In the genomic region with DNA sequence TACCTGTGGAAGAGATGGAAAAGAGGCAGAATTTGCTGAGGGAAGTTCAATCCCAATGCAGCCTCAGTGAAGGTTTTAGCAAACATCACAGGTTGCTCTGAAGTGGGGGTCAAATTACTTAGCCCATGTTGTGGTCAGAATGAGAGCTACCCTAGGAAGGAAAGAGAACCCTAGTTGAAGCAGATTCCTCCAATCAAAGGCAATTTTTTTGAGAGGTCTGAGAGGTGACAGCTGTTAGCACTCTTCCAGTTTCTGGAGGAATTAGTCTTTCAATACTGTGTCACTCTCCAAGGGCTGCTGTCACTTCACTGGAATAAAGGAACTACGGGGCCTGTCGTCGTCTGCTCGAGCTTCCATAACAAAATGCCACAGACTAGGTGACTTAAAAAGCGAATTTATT, we compare ENCODE assay signal across 29 cellular contexts.
DNase-seq lines count a peak whose midpoint lies in the region; ATAC-seq and TF ChIP-seq lines count a peak whose summit lies in the region.
"Had no signal": no experiment of that assay in that cellular context is flagged by ENCODE, and none has a peak within 500 bp of the region (broad histone marks: within the 10 kb centered on the region; RNA-seq: fewer than 3 reads in every experiment).

No MANE protein-coding gene starts in this region.

- no peak overlapping the region for H3K4me2 ChIP-seq in mesenchymal stem cell (ENCODE audit: low read length, poor library complexity, severe bottlenecking)

- H3K27me3 Mint-ChIP-seq in activated CD4-positive, alpha-beta T cell treated with anti-CD3 and anti-CD28 coated beads, Interleukin-2, amount 10 ng/mL, durations not matched to agents 24 days and 14 days = no peaks in the 10 kb centered on the region
- H3K27me3 Mint-ChIP-seq: activated CD4-positive, alpha-beta memory T cell treated with anti-CD3 and anti-CD28 coated beads, Interleukin-2, amount 10 ng/mL, durations not matched to agents 7 days and 5 days; activated naive CD8-positive, alpha-beta T cell; T-helper 17 cell had no signal

- H3K9ac ChIP-seq in mesenchymal stem cell (ENCODE audit: low read length) = no peak overlapping the region

- H3K36me3 Mint-ChIP-seq in activated CD4-positive, alpha-beta T cell treated with anti-CD3 and anti-CD28 coated beads, Interleukin-2, amount 10 ng/mL, durations not matched to agents 24 days and 14 days (ENCODE audit: low read depth) = no peaks in the 10 kb centered on the region
- H3K36me3 Mint-ChIP-seq: CD4-positive, alpha-beta memory T cell had no signal

- no peaks in the 10 kb centered on the region for H3K27me3 ChIP-seq in mesenchymal stem cell (ENCODE audit: control insufficient read depth in 1 of 2, insufficient read depth in 1 of 2, low read length in 2 of 2)
- H3K27me3 ChIP-seq in right lobe of liver = no peaks in the 10 kb centered on the region
- H3K27me3 ChIP-seq: MG63, stomach, thyroid gland had no signal

- intact Hi-C loops in right lobe of liver (cut with DNase I) = no loop called here
- intact Hi-C loops in activated CD4-positive, alpha-beta T cell treated with anti-CD3 and anti-CD28 coated beads, Interleukin-2, amount 10 ng/mL, durations not matched to agents 24 days and 14 days (cut with micrococcal nuclease) = no loop called here

- H3K4me1 ChIP-seq in mesenchymal stem cell (ENCODE audit: control insufficient read depth, insufficient read depth, low read depth, low read length) = peaks cover 2% of the 10 kb centered on the region
- H3K4me1 ChIP-seq in right lobe of liver = no peaks in the 10 kb centered on the region
- H3K4me1 ChIP-seq: stomach, thyroid gland had no signal

- H3K9me3 ChIP-seq in mesenchymal stem cell (ENCODE audit: control insufficient read depth, low read length) = no peaks in the 10 kb centered on the region
- no peaks in the 10 kb centered on the region for H3K9me3 ChIP-seq in right lobe of liver
- H3K9me3 ChIP-seq: A549, MG63, stomach, thyroid gland had no signal

- H3K18ac ChIP-seq in mesenchymal stem cell (ENCODE audit: low read depth in 1 of 2, low read length in 2 of 2) = no peak overlapping the region

- H2AK5ac ChIP-seq in mesenchymal stem cell (ENCODE audit: low read length, severe bottlenecking) = no peak overlapping the region

- H2AFZ ChIP-seq in mesenchymal stem cell (ENCODE audit: low read depth, low read length) = no peak overlapping the region

- H3K14ac ChIP-seq in mesenchymal stem cell (ENCODE audit: low read length in 2 of 2) = no peak overlapping the region

- H2BK5ac ChIP-seq in mesenchymal stem cell (ENCODE audit: low read depth, low read length, poor library complexity, severe bottlenecking) = no peak overlapping the region

- H4K91ac ChIP-seq in mesenchymal stem cell (ENCODE audit: low read length) = no peak overlapping the region

- H3K79me1 ChIP-seq in mesenchymal stem cell (replicated peaks; ENCODE audit: low read length, poor library complexity, severe bottlenecking) = no peaks in the 10 kb centered on the region

- no peak for TF ChIP-seq POLR2A in right lobe of liver (IDR thresholded peaks at IDR 0.05)

- H3K27ac Mint-ChIP-seq in activated CD4-positive, alpha-beta T cell treated with anti-CD3 and anti-CD28 coated beads, Interleukin-2, amount 10 ng/mL, durations not matched to agents 24 days and 14 days = no peak overlapping the region
- H3K27ac Mint-ChIP-seq: activated CD4-positive, alpha-beta memory T cell treated with anti-CD3 and anti-CD28 coated beads, Interleukin-2, amount 10 ng/mL, durations not matched to agents 7 days and 5 days; activated naive CD8-positive, alpha-beta T cell had no signal

- H3K4ac ChIP-seq in mesenchymal stem cell (ENCODE audit: low read depth in 1 of 2, low read length in 2 of 2) = no peak overlapping the region

- H2BK120ac ChIP-seq in mesenchymal stem cell (ENCODE audit: low read depth, low read length) = no peak overlapping the region

- no peak overlapping the region for H2BK12ac ChIP-seq in mesenchymal stem cell (ENCODE audit: low read length in 2 of 2)

- H3K23ac ChIP-seq in mesenchymal stem cell (ENCODE audit: low read length in 2 of 2) = no peak overlapping the region

- no peaks in the 10 kb centered on the region for H3K4me1 Mint-ChIP-seq in activated CD4-positive, alpha-beta T cell treated with anti-CD3 and anti-CD28 coated beads, Interleukin-2, amount 10 ng/mL, durations not matched to agents 24 days and 14 days
- H3K4me1 Mint-ChIP-seq: activated CD4-positive, alpha-beta memory T cell treated with anti-CD3 and anti-CD28 coated beads, Interleukin-2, amount 10 ng/mL, durations not matched to agents 7 days and 5 days had no signal

- H3K36me3 ChIP-seq in mesenchymal stem cell (ENCODE audit: control insufficient read depth in 1 of 2, insufficient read depth in 2 of 2, low read depth in 1 of 2, low read length in 2 of 2) (no peaks in the 10 kb centered on the region), right lobe of liver (no peaks in the 10 kb centered on the region)
- H3K36me3 ChIP-seq: MG63, stomach, thyroid gland had no signal

- WGBS in mesenchymal stem cell = 85% methylated on average over 5 of the region's 5 CpGs
- 64% methylated on average over 5 of the region's 5 CpGs for WGBS in right lobe of liver (ENCODE audit: insufficient coverage, low coverage, low lambda C conversion rate, missing lambda C conversion rate)

- H3K27ac ChIP-seq in mesenchymal stem cell (ENCODE audit: low read length, poor library complexity, severe bottlenecking) (no peak overlapping the region), right lobe of liver (no peak overlapping the region)
- H3K27ac ChIP-seq: coronary artery, SK-N-MC, stomach, thyroid gland had no signal

- ATAC-seq in right lobe of liver (no peak), GM18861 (IDR thresholded peaks at IDR 0.05; ENCODE audit: unreplicated experiment) (no peak)
- ATAC-seq: A549; effector memory CD8-positive, alpha-beta T cell; left colon; T-helper 17 cell had no signal

- DNase-seq in NCI-H82 (lab: John Stamatoyannopoulos, UW) (peak; percentile 34), NCI-H82 treated with DMSO at 0.1 percent for 48 hours (lab: John Stamatoyannopoulos, UW; ENCODE audit: unreplicated experiment) (no peak), NCI-H524 treated with DMSO at 0.1 percent for 48 hours (lab: John Stamatoyannopoulos, UW) (peak; percentile 96), mesenchymal stem cell (peak; percentile 8), Ammon's horn (ENCODE audit: low spot score) (no peak), right lobe of liver (no peak)
- DNase-seq in activated CD4-positive, alpha-beta T cell treated with anti-CD3 and anti-CD28 coated beads, Interleukin-2, amount 10 ng/mL, durations not matched to agents 24 days and 14 days = no peak
- DNase-seq: activated CD4-positive, alpha-beta memory T cell treated with anti-CD3 and anti-CD28 coated beads, Interleukin-2, amount 10 ng/mL, durations not matched to agents 7 days and 5 days; activated CD4-positive, CD25-positive, alpha-beta regulatory T cell treated with anti-CD3 and anti-CD28 coated beads, Interleukin-2, amount 50 U/mL, for 72 hours; activated effector memory CD4-positive, alpha-beta T cell treated with Interleukin-2 at 50 U/mL for 16 hours; activated T-cell treated with anti-CD3 and anti-CD28 coated beads for 4 hours; AML-193; aorta; CD4-positive, alpha-beta memory T cell; effector memory CD8-positive, alpha-beta T cell; erythroblast; foreskin melanocyte; left colon; MG63; RPMI8226; small intestine; stomach; T-helper 17 cell; thyroid gland had no signal

- no peak overlapping the region for H4K8ac ChIP-seq in mesenchymal stem cell (ENCODE audit: low read length)

- no peak overlapping the region for H3K4me3 Mint-ChIP-seq in activated CD4-positive, alpha-beta T cell treated with anti-CD3 and anti-CD28 coated beads, Interleukin-2, amount 10 ng/mL, durations not matched to agents 24 days and 14 days
- H3K4me3 Mint-ChIP-seq: activated CD4-positive, alpha-beta memory T cell treated with anti-CD3 and anti-CD28 coated beads, Interleukin-2, amount 10 ng/mL, durations not matched to agents 7 days and 5 days; activated naive CD8-positive, alpha-beta T cell; CD4-positive, alpha-beta memory T cell; effector memory CD8-positive, alpha-beta T cell; T-helper 17 cell had no signal

- H3K9me3 Mint-ChIP-seq in activated CD4-positive, alpha-beta T cell treated with anti-CD3 and anti-CD28 coated beads, Interleukin-2, amount 10 ng/mL, durations not matched to agents 24 days and 14 days = no peaks in the 10 kb centered on the region
- H3K9me3 Mint-ChIP-seq: activated CD4-positive, alpha-beta memory T cell treated with anti-CD3 and anti-CD28 coated beads, Interleukin-2, amount 10 ng/mL, durations not matched to agents 7 days and 5 days; effector memory CD8-positive, alpha-beta T cell had no signal

- H2BK15ac ChIP-seq in mesenchymal stem cell (ENCODE audit: low read depth, poor library complexity, severe bottlenecking) = no peak overlapping the region

- TF ChIP-seq CTCF in right lobe of liver (IDR thresholded peaks at IDR 0.05) = no peak

- H3K4me3 ChIP-seq in mesenchymal stem cell (ENCODE audit: insufficient read depth in 1 of 2, low read depth in 1 of 2, low read length in 2 of 2) (no peak overlapping the region), right lobe of liver (no peak overlapping the region)
- H3K4me3 ChIP-seq: A549, coronary artery, MG63, stomach, thyroid gland had no signal

Comparison
In these comparisons a context has a peak if more than half of its experiments do, and no peak if none do; other contexts are left out.
1. DNase-seq: peak in NCI-H82 (single experiment), NCI-H524 treated with DMSO at 0.1 percent for 48 hours (single experiment) and mesenchymal stem cell (single experiment); none in NCI-H82 treated with DMSO at 0.1 percent for 48 hours (single experiment), Ammon's horn (single experiment), right lobe of liver (0 of 3) and activated CD4-positive, alpha-beta T cell treated with anti-CD3 and anti-CD28 coated beads, Interleukin-2, amount 10 ng/mL, durations not matched to agents 24 days and 14 days (single experiment).